ENCODE assay signal across 8 cellular contexts in the genomic region with DNA sequence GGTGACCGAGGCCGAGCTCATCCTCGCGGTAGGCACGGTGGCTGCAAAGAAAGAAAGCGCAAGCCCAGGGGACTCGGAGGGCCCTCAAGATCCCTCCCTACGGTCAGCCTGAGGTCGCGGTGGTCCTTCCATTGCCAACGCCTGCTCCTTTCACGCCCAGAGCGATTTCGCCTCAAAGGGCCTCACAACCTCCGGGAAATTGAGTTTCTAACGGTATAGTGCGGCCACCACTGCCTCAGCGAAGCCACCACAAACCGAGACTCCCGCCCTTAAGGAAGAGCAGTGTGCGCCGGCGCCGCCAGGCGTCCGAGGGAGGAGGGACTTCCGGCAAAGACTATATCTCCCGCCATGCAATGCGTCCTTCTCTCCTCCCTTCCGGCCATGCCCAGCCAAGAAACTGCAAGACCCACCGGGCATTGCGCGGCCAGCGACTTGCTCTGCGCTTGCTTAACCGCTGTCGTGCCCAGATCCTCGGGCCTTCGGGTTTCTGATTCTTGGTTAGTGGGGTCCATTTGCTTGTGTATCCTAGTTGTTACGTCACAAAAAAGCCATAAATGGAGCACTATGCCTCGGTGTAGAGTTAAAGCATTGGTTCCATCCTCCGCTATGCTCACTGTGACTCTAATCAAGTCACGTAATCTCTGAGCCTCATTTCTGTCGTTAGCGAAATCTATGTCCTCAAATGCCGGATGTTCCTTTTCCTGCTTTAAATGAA. TPM values are rescaled to one million over a fixed set of nuclear protein-coding genes. Genes with fewer than 3 reads are reported as not detected.
DNase-seq lines count a peak whose midpoint lies in the region; ATAC-seq and TF ChIP-seq lines count a peak whose summit lies in the region.

A gene with protein sequence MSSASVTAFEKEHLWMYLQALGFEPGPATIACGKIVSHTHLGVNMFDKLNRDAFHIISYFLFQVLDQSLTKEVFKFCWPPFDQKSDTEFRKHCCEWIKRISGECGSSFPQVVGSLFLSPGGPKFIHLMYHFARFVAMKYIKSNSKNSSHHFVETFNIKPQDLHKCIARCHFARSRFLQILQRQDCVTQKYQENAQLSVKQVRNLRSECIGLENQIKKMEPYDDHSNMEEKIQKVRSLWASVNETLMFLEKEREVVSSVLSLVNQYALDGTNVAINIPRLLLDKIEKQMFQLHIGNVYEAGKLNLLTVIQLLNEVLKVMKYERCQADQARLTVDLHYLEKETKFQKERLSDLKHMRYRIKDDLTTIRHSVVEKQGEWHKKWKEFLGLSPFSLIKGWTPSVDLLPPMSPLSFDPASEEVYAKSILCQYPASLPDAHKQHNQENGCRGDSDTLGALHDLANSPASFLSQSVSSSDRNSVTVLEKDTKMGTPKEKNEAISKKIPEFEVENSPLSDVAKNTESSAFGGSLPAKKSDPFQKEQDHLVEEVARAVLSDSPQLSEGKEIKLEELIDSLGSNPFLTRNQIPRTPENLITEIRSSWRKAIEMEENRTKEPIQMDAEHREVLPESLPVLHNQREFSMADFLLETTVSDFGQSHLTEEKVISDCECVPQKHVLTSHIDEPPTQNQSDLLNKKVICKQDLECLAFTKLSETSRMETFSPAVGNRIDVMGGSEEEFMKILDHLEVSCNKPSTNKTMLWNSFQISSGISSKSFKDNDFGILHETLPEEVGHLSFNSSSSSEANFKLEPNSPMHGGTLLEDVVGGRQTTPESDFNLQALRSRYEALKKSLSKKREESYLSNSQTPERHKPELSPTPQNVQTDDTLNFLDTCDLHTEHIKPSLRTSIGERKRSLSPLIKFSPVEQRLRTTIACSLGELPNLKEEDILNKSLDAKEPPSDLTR (minus strand): TSS at position 274 of the 715 bp plus-strand sequence. CDS start 253 bp downstream, at position 21.

- H3K9me3 ChIP-seq in Caco-2: no peaks in the 10 kb centered on the region
- no peaks in the 10 kb centered on the region for H3K9me3 ChIP-seq in effector memory CD4-positive, alpha-beta T cell (ENCODE audit: control insufficient read depth, low read length)

- no peaks in the 10 kb centered on the region for H3K36me3 ChIP-seq in Caco-2 (ENCODE audit: control insufficient read depth, insufficient read depth, low read length)
- no peaks in the 10 kb centered on the region for H3K36me3 ChIP-seq in effector memory CD4-positive, alpha-beta T cell (ENCODE audit: control insufficient read depth, insufficient read depth, low read length)

- POLR2A ChIA-PET in Caco-2 (lab: Charles Lee): no interaction called here

- no peaks in the 10 kb centered on the region for H3K9me3 Mint-ChIP-seq in Caco-2 (ENCODE audit: unreplicated experiment)

- no peaks in the 10 kb centered on the region for H3K4me1 ChIP-seq in Caco-2
- peaks cover 5% of the 10 kb centered on the region for H3K4me1 ChIP-seq in effector memory CD4-positive, alpha-beta T cell (ENCODE audit: control insufficient read depth, insufficient read depth, low read length, poor library complexity, severe bottlenecking)

- H3K4me3 Mint-ChIP-seq in Caco-2 (ENCODE audit: unreplicated experiment): peak within 1 kb of the TSS; percentile 86

- intact Hi-C loops in Caco-2 (cut with micrococcal nuclease; ENCODE audit: unreplicated experiment): loop anchor here (1.0 kb wide), 1 partner anchor 72 kb away; no protein-coding TSS in a partner anchor

- H3K4me3 ChIP-seq in Caco-2 (ENCODE audit: low read depth, low read length): peak within 1 kb of the TSS; percentile 75
- H3K4me3 ChIP-seq in effector memory CD4-positive, alpha-beta T cell (ENCODE audit: insufficient read depth, low read depth, low read length, poor library complexity, severe bottlenecking): peak within 1 kb of the TSS; percentile 71

- peak in 1 of 2 experiments; percentile 29 for TF ChIP-seq CTCF in Caco-2 (IDR thresholded peaks at IDR 0.05; ENCODE audit: insufficient read depth in 1 of 2, low read depth in 1 of 2, low read length in 1 of 2, severe bottlenecking in 1 of 2, unreplicated experiment in 1 of 2)

- no peaks in the 10 kb centered on the region for H3K36me3 Mint-ChIP-seq in Caco-2 (ENCODE audit: insufficient read depth, unreplicated experiment)

- no peaks in the 10 kb centered on the region for H3K27me3 ChIP-seq in Caco-2 (replicated peaks; ENCODE audit: control insufficient read depth, insufficient read depth, low read length)
- H3K27me3 ChIP-seq in effector memory CD4-positive, alpha-beta T cell (replicated peaks; ENCODE audit: control insufficient read depth, insufficient read depth, low read length, poor library complexity, severe bottlenecking): no peaks in the 10 kb centered on the region

- H3K4me1 Mint-ChIP-seq in Caco-2 (ENCODE audit: low read depth, unreplicated experiment): peaks cover 7% of the 10 kb centered on the region

- peak; percentile 97 for ATAC-seq in GM21360 (IDR thresholded peaks at IDR 0.05; ENCODE audit: unreplicated experiment)

- H3K27ac Mint-ChIP-seq in Caco-2 (ENCODE audit: unreplicated experiment): peak within 1 kb of the TSS; percentile 79

- peak within 1 kb of the TSS; percentile 74 for H3K27ac ChIP-seq in effector memory CD4-positive, alpha-beta T cell (ENCODE audit: insufficient read depth, low read length, poor library complexity, severe bottlenecking)

- CTCF ChIA-PET in Caco-2 (lab: Charles Lee): no interaction called here

- H3K27me3 Mint-ChIP-seq in Caco-2 (ENCODE audit: insufficient read depth, unreplicated experiment): no peaks in the 10 kb centered on the region

- peak; percentile 91 to 95 for DNase-seq in Caco-2
- peak; percentile 96 for DNase-seq in HT1080 (ENCODE audit: low read depth)
- peak; percentile 89 for DNase-seq in NOMO-1 treated with DMSO at 0.1 percent for 48 hours (lab: John Stamatoyannopoulos, UW; ENCODE audit: unreplicated experiment)
- peak; percentile 77 to 83 for DNase-seq in activated CD8-positive, alpha-beta memory T cell treated with anti-CD3 and anti-CD28 coated beads for 4 hours (ENCODE audit: low read depth in 2 of 2)
- peak; percentile 88 to 93 (median 92) for DNase-seq in effector memory CD4-positive, alpha-beta T cell
- peak; percentile 97 to 98 for DNase-seq in lung microvascular endothelial cell (ENCODE audit: low read depth in 2 of 2)
- DNase-seq in stimulated activated CD4-positive, alpha-beta T cell treated with anti-CD3 and anti-CD28 coated beads, TNF-alpha, amount 100 ng/mL, for 48 hours (ENCODE audit: low read depth in 3 of 3): peak; percentile 82 to 87 (median 84)

- BruUV-seq in Caco-2 (replicated peaks; lab: Mats Ljungman, UMichigan): no TSS peak

RNA-seq across cellular contexts. Expression of the gene that starts here (rescaled TPM):
- 15.0 and 15.2 TPM in 2 replicates for total RNA-seq in Caco-2 (2022)
- total RNA-seq in HT1080 (2014; rRNA removed; shearing (Covaris generic)): 33.6 and 35.2 TPM in 2 replicates
- polyA plus RNA-seq in HT1080 (2015; cell fraction: cytosol; rRNA removed): 28.7 and 37.3 TPM in 2 replicates
- polyA plus RNA-seq in HT1080 (2015; cell fraction: nucleus; rRNA removed): 45.6 and 50.6 TPM in 2 replicates
- 9.7 and 10.5 TPM in 2 replicates for total RNA-seq in lung microvascular endothelial cell

Comparison
In these comparisons a context has a peak if more than half of its experiments do, and no peak if none do; other contexts are left out.
1. Peak in every context shown above with its lines: DNase-seq, ATAC-seq, H3K4me3 ChIP-seq and H3K27ac ChIP-seq.